1 cellular context compared by ENCODE assay signal in genomic region chr5:75363726-75364495, GRCh38.
TF ChIP-seq lines count a peak whose summit lies in the region.

No MANE protein-coding gene starts in this region.

TF ChIP-seq in A549, 52 proteins besides CTCF, POLR2A, EP300 and RAD21 (continued from another document):
- TF ChIP-seq, protein P1, sequence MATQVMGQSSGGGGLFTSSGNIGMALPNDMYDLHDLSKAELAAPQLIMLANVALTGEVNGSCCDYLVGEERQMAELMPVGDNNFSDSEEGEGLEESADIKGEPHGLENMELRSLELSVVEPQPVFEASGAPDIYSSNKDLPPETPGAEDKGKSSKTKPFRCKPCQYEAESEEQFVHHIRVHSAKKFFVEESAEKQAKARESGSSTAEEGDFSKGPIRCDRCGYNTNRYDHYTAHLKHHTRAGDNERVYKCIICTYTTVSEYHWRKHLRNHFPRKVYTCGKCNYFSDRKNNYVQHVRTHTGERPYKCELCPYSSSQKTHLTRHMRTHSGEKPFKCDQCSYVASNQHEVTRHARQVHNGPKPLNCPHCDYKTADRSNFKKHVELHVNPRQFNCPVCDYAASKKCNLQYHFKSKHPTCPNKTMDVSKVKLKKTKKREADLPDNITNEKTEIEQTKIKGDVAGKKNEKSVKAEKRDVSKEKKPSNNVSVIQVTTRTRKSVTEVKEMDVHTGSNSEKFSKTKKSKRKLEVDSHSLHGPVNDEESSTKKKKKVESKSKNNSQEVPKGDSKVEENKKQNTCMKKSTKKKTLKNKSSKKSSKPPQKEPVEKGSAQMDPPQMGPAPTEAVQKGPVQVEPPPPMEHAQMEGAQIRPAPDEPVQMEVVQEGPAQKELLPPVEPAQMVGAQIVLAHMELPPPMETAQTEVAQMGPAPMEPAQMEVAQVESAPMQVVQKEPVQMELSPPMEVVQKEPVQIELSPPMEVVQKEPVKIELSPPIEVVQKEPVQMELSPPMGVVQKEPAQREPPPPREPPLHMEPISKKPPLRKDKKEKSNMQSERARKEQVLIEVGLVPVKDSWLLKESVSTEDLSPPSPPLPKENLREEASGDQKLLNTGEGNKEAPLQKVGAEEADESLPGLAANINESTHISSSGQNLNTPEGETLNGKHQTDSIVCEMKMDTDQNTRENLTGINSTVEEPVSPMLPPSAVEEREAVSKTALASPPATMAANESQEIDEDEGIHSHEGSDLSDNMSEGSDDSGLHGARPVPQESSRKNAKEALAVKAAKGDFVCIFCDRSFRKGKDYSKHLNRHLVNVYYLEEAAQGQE (IDR thresholded peaks at IDR 0.05), result no peak
- TF ChIP-seq TP53 (CRISPR knock-in tag; IDR thresholded peaks at IDR 0.05) (no peak), PHF8 (IDR thresholded peaks at IDR 0.05; ENCODE audit: borderline replicate concordance, low read depth) (no peak), RARB (CRISPR knock-in tag; IDR thresholded peaks at IDR 0.05) (no peak), RNF2 (IDR thresholded peaks at IDR 0.05; ENCODE audit: borderline replicate concordance, low read depth) (no peak), CHD4 (IDR thresholded peaks at IDR 0.05; ENCODE audit: borderline replicate concordance) (no peak), HMGXB4 (CRISPR knock-in tag; IDR thresholded peaks at IDR 0.05; ENCODE audit: borderline replicate concordance) (no peak), HEYL (CRISPR knock-in tag; IDR thresholded peaks at IDR 0.05) (no peak), MYC (IDR thresholded peaks at IDR 0.05; ENCODE audit: borderline replicate concordance, low read length) (no peak), RFX5 (IDR thresholded peaks at IDR 0.05) (no peak), HOXB13 (CRISPR knock-in tag; IDR thresholded peaks at IDR 0.05; ENCODE audit: low read depth) (no peak)
- TF ChIP-seq, protein P2, sequence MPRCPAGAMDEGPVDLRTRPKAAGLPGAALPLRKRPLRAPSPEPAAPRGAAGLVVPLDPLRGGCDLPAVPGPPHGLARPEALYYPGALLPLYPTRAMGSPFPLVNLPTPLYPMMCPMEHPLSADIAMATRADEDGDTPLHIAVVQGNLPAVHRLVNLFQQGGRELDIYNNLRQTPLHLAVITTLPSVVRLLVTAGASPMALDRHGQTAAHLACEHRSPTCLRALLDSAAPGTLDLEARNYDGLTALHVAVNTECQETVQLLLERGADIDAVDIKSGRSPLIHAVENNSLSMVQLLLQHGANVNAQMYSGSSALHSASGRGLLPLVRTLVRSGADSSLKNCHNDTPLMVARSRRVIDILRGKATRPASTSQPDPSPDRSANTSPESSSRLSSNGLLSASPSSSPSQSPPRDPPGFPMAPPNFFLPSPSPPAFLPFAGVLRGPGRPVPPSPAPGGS (IDR thresholded peaks at IDR 0.05), result no peak
